In genomic region chr19:38375748-38376147, GRCh38 we compare ENCODE assay signal across 6 cellular contexts. TPM values are rescaled to one million over a fixed set of nuclear protein-coding genes. Genes with fewer than 3 reads are reported as not detected.
A peak's percentile ranks its signal among the peaks of the same experiment; 100 is the strongest.
DNase-seq lines count a peak whose midpoint lies in the region; ATAC-seq, FAIRE-seq and TF ChIP-seq lines count a peak whose summit lies in the region.

No MANE protein-coding gene starts in this region.

- H3K4me3 ChIP-seq in LNCaP clone FGC (ENCODE audit: low read depth, low read length), result peak overlapping the region; percentile 99
- H3K4me3 ChIP-seq in H1 (ENCODE audit: extremely low read depth in 1 of 4, insufficient read depth in 2 of 4, low read depth in 3 of 4, low read length in 4 of 4), result peak overlapping the region; percentile 85 to 96 (median 90); a peak in 6 of 8 replicates
- H3K4me3 ChIP-seq in retinal pigment epithelial cell (ENCODE audit: low read length), result peak overlapping the region; percentile 92

- H3K9me3 ChIP-seq in H1 (ENCODE audit: insufficient read depth in 2 of 2, low read depth in 1 of 2, low read length in 1 of 2), result no peaks in the 10 kb centered on the region

- H2BK5ac ChIP-seq in H1 (ENCODE audit: low read depth, low read length), result no peak overlapping the region

- H2AFZ ChIP-seq in H1 (ENCODE audit: low read length), result no peak overlapping the region

- H4K20me1 ChIP-seq in H1 (replicated peaks in 1 of 2; ENCODE audit: control insufficient read depth in 1 of 2, insufficient read depth in 2 of 2, low read length in 2 of 2), result peaks cover 2 to 3% of the 10 kb centered on the region in 2 experiments

- TF ChIP-seq CTCF in LNCaP clone FGC (IDR thresholded peaks at IDR 0.05; ENCODE audit: control insufficient read depth, extremely low read depth, insufficient read depth), result no peak
- no peak for TF ChIP-seq CTCF in H1 (IDR thresholded peaks at IDR 0.05; ENCODE audit: control extremely low read depth in 1 of 3, insufficient read depth in 1 of 3, low read depth in 1 of 3, low read length in 3 of 3)
- TF ChIP-seq CTCF in retinal pigment epithelial cell (conservative IDR thresholded peaks at IDR 0.05; ENCODE audit: low read depth, low read length), result no peak

- peak overlapping the region in 1 of 4 experiments; percentile 97; a peak in 1 of 7 replicates for H3K9ac ChIP-seq in H1 (replicated peaks in 1 of 4; ENCODE audit: extremely low read depth in 1 of 4, low read depth in 3 of 4, low read length in 3 of 4)

- no peak overlapping the region for H4K8ac ChIP-seq in H1 (ENCODE audit: extremely low read depth, insufficient read depth, low read length)

- no peak overlapping the region for H2BK12ac ChIP-seq in H1 (ENCODE audit: low read depth, low read length)

- POLR2A ChIA-PET in H1 (lab: Charles Lee; ENCODE audit: partially characterized antibody), result interaction anchor here (0.9 to 3.8 kb wide), 7 partner anchors 8 to 131 kb away, joined by 3 to 35 read pairs (median 6); partner anchors contain the start of genes GGN, SPINT2 and SPRED3

- DNase-seq in LNCaP clone FGC (ENCODE audit: low read depth), result peak; percentile 69
- DNase-seq in H1 (ENCODE audit: low read depth in 1 of 2, low spot score in 2 of 2), result no peak
- DNase-seq in retinal pigment epithelial cell (ENCODE audit: low read depth), result no peak
- DNase-seq in dedifferentiated amniotic fluid mesenchymal stem cell (ENCODE audit: extremely low spot score), result no peak
- no peak for DNase-seq in NCI-H1105 treated with DMSO at 0.1 percent for 48 hours (lab: John Stamatoyannopoulos, UW)

- WGBS in H1 (ENCODE audit: extremely low coverage in 1 of 2, insufficient coverage in 1 of 2, insufficient read length in 1 of 2, insufficient replicate concordance in 2 of 2, low coverage in 1 of 2, low lambda C conversion rate in 2 of 2, missing lambda C conversion rate in 1 of 2), 2 experiments, result 88% methylated on average over 5 of the region's 5 CpGs; no CpG with 5 or more reads in 1 of the 2 experiments

- H2AK5ac ChIP-seq in H1 (ENCODE audit: low read depth, low read length), result no peak overlapping the region

- H3K4ac ChIP-seq in H1 (replicated peaks; ENCODE audit: insufficient read length, low read depth, low read length), result no peak overlapping the region

- no peak for TF ChIP-seq RAD21 in H1 (IDR thresholded peaks at IDR 0.05 in 1 of 2, conservative IDR thresholded peaks at IDR 0.05 in 1 of 2; ENCODE audit: low read depth in 2 of 2, low read length in 2 of 2)

- ATAC-seq in GM18519 (IDR thresholded peaks at IDR 0.05; ENCODE audit: low FRiP score, unreplicated experiment), result no peak

- no peak overlapping the region for H4K91ac ChIP-seq in H1 (replicated peaks; ENCODE audit: insufficient read length, low read length)

- peaks cover 14% of the 10 kb centered on the region for H3K79me1 ChIP-seq in H1 (ENCODE audit: low read depth, low read length)

- no peak overlapping the region for H3K18ac ChIP-seq in H1 (ENCODE audit: extremely low read depth, low read length)

- no peak overlapping the region for H4K5ac ChIP-seq in H1 (ENCODE audit: insufficient read length, low read depth, low read length)

- H3K27me3 ChIP-seq in H1 (replicated peaks in 1 of 4; ENCODE audit: control insufficient read depth in 3 of 4, extremely low read depth in 1 of 4, insufficient read depth in 3 of 4, low read length in 3 of 4), result no peaks in the 10 kb centered on the region

- no peak overlapping the region for H2BK15ac ChIP-seq in H1 (ENCODE audit: low read length)

- peaks cover 7% of the 10 kb centered on the region; the same call in 1 of the 2 replicates for H3K23me2 ChIP-seq in H1 (ENCODE audit: low read depth, low read length)

- FAIRE-seq in H1 (lab: Jason Lieb, UNC), result no peak

- H3K14ac ChIP-seq in H1 (ENCODE audit: insufficient read length), result no peak overlapping the region

- no peak overlapping the region for H2BK120ac ChIP-seq in H1 (replicated peaks; ENCODE audit: low read depth, low read length)

- peaks cover under 1 to 6% (median 3%) of the 10 kb centered on the region in 4 experiments; a peak in 6 of 8 replicates for H3K36me3 ChIP-seq in H1 (ENCODE audit: control insufficient read depth in 2 of 4, insufficient read depth in 4 of 4, low read length in 3 of 4)

- peaks cover 0 to 6% (median 3%) of the 10 kb centered on the region in 4 experiments; a peak in 3 of 7 replicates for H3K4me1 ChIP-seq in H1 (replicated peaks in 1 of 4; ENCODE audit: control insufficient read depth in 3 of 4, insufficient read depth in 4 of 4, low read length in 3 of 4)

- no peak overlapping the region for H3K56ac ChIP-seq in H1 (replicated peaks; ENCODE audit: insufficient read length, low read depth, low read length)

- peaks cover 0 to 22% of the 10 kb centered on the region in 2 experiments; a peak in 2 of 4 replicates for H3K79me2 ChIP-seq in H1 (ENCODE audit: control insufficient read depth in 1 of 2, insufficient read depth in 2 of 2, low read length in 2 of 2)

- H3K23ac ChIP-seq in H1 (ENCODE audit: insufficient read length), result no peak overlapping the region

- CTCF ChIA-PET in H1 (lab: Charles Lee; ENCODE audit: partially characterized antibody), result interaction anchor here (0.6 to 5.7 kb wide), 7 partner anchors 9 to 522 kb away, joined by 3 to 37 read pairs (median 5); partner anchors contain the start of genes CATSPERG, FAM98C and KCNK6

- no peak for TF ChIP-seq EP300 in H1 (IDR thresholded peaks at IDR 0.05; ENCODE audit: borderline replicate concordance in 1 of 2, low read depth in 2 of 2, low read length in 2 of 2)

- H3K4me2 ChIP-seq in H1 (ENCODE audit: insufficient read depth in 1 of 2, low read depth in 2 of 2, low read length in 2 of 2), result peak overlapping the region; percentile 73 to 100

- no peak for TF ChIP-seq POLR2A in H1 (IDR thresholded peaks at IDR 0.05; ENCODE audit: control extremely low read depth in 1 of 2, low read depth in 2 of 2, low read length in 2 of 2)

- H3K27ac ChIP-seq in H1 (ENCODE audit: low read depth, low read length), result no peak overlapping the region

- H2BK20ac ChIP-seq in H1 (ENCODE audit: low read length), result no peak overlapping the region

TF ChIP-seq in H1, 55 proteins besides CTCF, POLR2A, EP300 and RAD21:
- no peak for TF ChIP-seq RFX5 (IDR thresholded peaks at IDR 0.05; ENCODE audit: borderline replicate concordance, low read depth, low read length)

RNA-seq across cellular contexts. Expression of gene PSMD8, which starts 1.4 kb away (rescaled TPM):
- total RNA-seq in H1 (2021; fragmentation: NEBNext Ultra II Directional; extraction: Animal tissue kit (Norgen Biotek cat#: 25700)), result 170 and 183 TPM in 2 replicates
- polyA plus RNA-seq in H1 (2011; rRNA removed), result 410 and 486 TPM in 2 replicates
- 380 TPM for polyA plus RNA-seq in H1 (2011; cell fraction: cytosol; rRNA removed)
- 266 TPM for polyA plus RNA-seq in H1 (2011; cell fraction: nucleus; rRNA removed)
- polyA plus RNA-seq in H1 (2012, experiment 1 of 2), result 152 to 242 TPM (median 222 TPM) in 4 replicates
- 239 TPM for polyA plus RNA-seq in H1 (2012, experiment 2 of 2)
- 138 TPM for polyA plus RNA-seq in H1 (2013, experiment 1 of 2)
- 143 TPM for polyA plus RNA-seq in H1 (2013, experiment 2 of 2)
- 235 and 279 TPM in 2 replicates for polyA minus RNA-seq in H1 (2011; rRNA and poly(A)+ RNA removed)
- 103 TPM for polyA minus RNA-seq in H1 (2011; cell fraction: cytosol; rRNA and poly(A)+ RNA removed)
- 69.3 TPM for polyA minus RNA-seq in H1 (2011; cell fraction: nucleus; rRNA and poly(A)+ RNA removed)

RNA-seq across cellular contexts. Expression of gene GGN, which starts 12.1 kb away (rescaled TPM):
- total RNA-seq in H1 (2021; fragmentation: NEBNext Ultra II Directional; extraction: Animal tissue kit (Norgen Biotek cat#: 25700)), result 1.2 and 2.7 TPM in 2 replicates
- 0.47 and 0.69 TPM in 2 replicates for polyA plus RNA-seq in H1 (2011; rRNA removed)
- 0.44 TPM for polyA plus RNA-seq in H1 (2011; cell fraction: cytosol; rRNA removed)
- polyA plus RNA-seq in H1 (2011; cell fraction: nucleus; rRNA removed), result 1.5 TPM
- polyA plus RNA-seq in H1 (2012, experiment 1 of 2), result 0.79 to 1.6 TPM (median 1.0 TPM) in 4 replicates
- polyA plus RNA-seq in H1 (2012, experiment 2 of 2), result 0.25 TPM
- polyA plus RNA-seq in H1 (2013, experiment 1 of 2), result 1.4 TPM
- polyA plus RNA-seq in H1 (2013, experiment 2 of 2), result 0.77 TPM
- 0.06 TPM in 1 of 2 replicates, not detected in the other for polyA minus RNA-seq in H1 (2011; rRNA and poly(A)+ RNA removed)
- not detected for polyA minus RNA-seq in H1 (2011; cell fraction: cytosol; rRNA and poly(A)+ RNA removed)
- polyA minus RNA-seq in H1 (2011; cell fraction: nucleus; rRNA and poly(A)+ RNA removed), result 1.00 TPM

RNA-seq across cellular contexts. Expression of gene SPRED3, which starts 12.7 kb away (rescaled TPM):
- total RNA-seq in H1 (2021; fragmentation: NEBNext Ultra II Directional; extraction: Animal tissue kit (Norgen Biotek cat#: 25700)), result 7.1 and 8.1 TPM in 2 replicates
- 10.3 and 13.5 TPM in 2 replicates for polyA plus RNA-seq in H1 (2011; rRNA removed)
- polyA plus RNA-seq in H1 (2011; cell fraction: cytosol; rRNA removed), result 9.5 TPM
- 28.3 TPM for polyA plus RNA-seq in H1 (2011; cell fraction: nucleus; rRNA removed)
- polyA plus RNA-seq in H1 (2012, experiment 1 of 2), result 8.0 to 11.4 TPM (median 9.0 TPM) in 4 replicates
- 4.8 TPM for polyA plus RNA-seq in H1 (2012, experiment 2 of 2)
- 6.6 TPM for polyA plus RNA-seq in H1 (2013, experiment 1 of 2)
- polyA plus RNA-seq in H1 (2013, experiment 2 of 2), result 6.1 TPM
- polyA minus RNA-seq in H1 (2011; rRNA and poly(A)+ RNA removed), result 3.8 and 5.4 TPM in 2 replicates
- polyA minus RNA-seq in H1 (2011; cell fraction: cytosol; rRNA and poly(A)+ RNA removed), result 3.0 TPM
- polyA minus RNA-seq in H1 (2011; cell fraction: nucleus; rRNA and poly(A)+ RNA removed), result 16.1 TPM

RNA-seq across cellular contexts. Expression of gene FAM98C, which starts 27.1 kb away (rescaled TPM):
- 4.6 and 6.1 TPM in 2 replicates for total RNA-seq in H1 (2021; fragmentation: NEBNext Ultra II Directional; extraction: Animal tissue kit (Norgen Biotek cat#: 25700))
- 9.4 and 12.3 TPM in 2 replicates for polyA plus RNA-seq in H1 (2011; rRNA removed)
- polyA plus RNA-seq in H1 (2011; cell fraction: cytosol; rRNA removed), result 12.2 TPM
- 24.9 TPM for polyA plus RNA-seq in H1 (2011; cell fraction: nucleus; rRNA removed)
- 5.2 to 9.0 TPM (median 6.8 TPM) in 4 replicates for polyA plus RNA-seq in H1 (2012, experiment 1 of 2)
- polyA plus RNA-seq in H1 (2012, experiment 2 of 2), result 20.7 TPM
- polyA plus RNA-seq in H1 (2013, experiment 1 of 2), result 3.9 TPM
- polyA plus RNA-seq in H1 (2013, experiment 2 of 2), result 4.0 TPM
- polyA minus RNA-seq in H1 (2011; rRNA and poly(A)+ RNA removed), result 1.7 TPM in 2 replicates
- polyA minus RNA-seq in H1 (2011; cell fraction: cytosol; rRNA and poly(A)+ RNA removed), result 3.9 TPM
- polyA minus RNA-seq in H1 (2011; cell fraction: nucleus; rRNA and poly(A)+ RNA removed), result 6.6 TPM

RNA-seq across cellular contexts. Expression of gene CATSPERG, which starts 40.1 kb away (rescaled TPM):
- total RNA-seq in H1 (2021; fragmentation: NEBNext Ultra II Directional; extraction: Animal tissue kit (Norgen Biotek cat#: 25700)), result 2.8 and 3.1 TPM in 2 replicates
- 1.4 and 2.6 TPM in 2 replicates for polyA plus RNA-seq in H1 (2011; rRNA removed)
- polyA plus RNA-seq in H1 (2011; cell fraction: cytosol; rRNA removed), result 1.9 TPM
- 5.8 TPM for polyA plus RNA-seq in H1 (2011; cell fraction: nucleus; rRNA removed)
- 0.83 to 2.1 TPM (median 1.4 TPM) in 4 replicates for polyA plus RNA-seq in H1 (2012, experiment 1 of 2)
- polyA plus RNA-seq in H1 (2012, experiment 2 of 2), result 0.98 TPM
- 0.79 TPM for polyA plus RNA-seq in H1 (2013, experiment 1 of 2)
- 0.68 TPM for polyA plus RNA-seq in H1 (2013, experiment 2 of 2)
- polyA minus RNA-seq in H1 (2011; rRNA and poly(A)+ RNA removed), result 3.8 and 4.3 TPM in 2 replicates
- 1.5 TPM for polyA minus RNA-seq in H1 (2011; cell fraction: cytosol; rRNA and poly(A)+ RNA removed)
- polyA minus RNA-seq in H1 (2011; cell fraction: nucleus; rRNA and poly(A)+ RNA removed), result 8.6 TPM
